16 cellular contexts compared by ENCODE assay signal in the genomic region with DNA sequence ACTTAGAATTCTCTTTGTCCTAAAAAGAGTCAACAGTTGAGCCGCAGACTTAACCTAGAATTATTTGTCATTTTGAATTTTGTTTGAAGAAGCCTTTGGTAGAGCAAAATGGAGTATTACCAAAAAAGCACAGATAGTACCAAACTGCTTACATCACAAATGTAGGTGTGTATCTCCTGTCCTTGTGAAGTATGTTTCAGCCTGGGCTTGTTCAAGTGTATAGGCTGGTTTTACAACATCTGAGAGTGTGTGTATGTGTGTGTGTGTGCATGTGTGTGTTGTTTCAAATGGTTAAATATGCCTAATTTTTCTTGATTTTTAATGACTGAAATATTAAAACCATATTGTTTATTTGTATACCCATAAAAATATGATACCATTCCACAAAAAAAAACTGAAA.
DNase-seq lines count a peak whose midpoint lies in the region; ATAC-seq, FAIRE-seq and TF ChIP-seq lines count a peak whose summit lies in the region.
"Had no signal": no experiment of that assay in that cellular context is flagged by ENCODE, and none has a peak within 500 bp of the region (broad histone marks: within the 10 kb centered on the region; RNA-seq: fewer than 3 reads in every experiment).

No MANE protein-coding gene starts in this region.

- CTCF ChIA-PET in A549 (lab: Yijun Ruan, JAX) (no interaction called here), MCF 10A (lab: Yijun Ruan, JAX) (no interaction called here)
- CTCF ChIA-PET in naive thymus-derived CD4-positive, alpha-beta T cell (lab: Charles Lee), result no interaction called here

- no peaks in the 10 kb centered on the region for H3K36me3 Mint-ChIP-seq in MCF 10A (ENCODE audit: insufficient read depth, unreplicated experiment)
- H3K36me3 Mint-ChIP-seq in naive thymus-derived CD4-positive, alpha-beta T cell, result peaks cover 0 to 4% (median 0%) of the 10 kb centered on the region in 5 donors
- H3K36me3 Mint-ChIP-seq: brain had no signal

- H3K27me3 ChIP-seq in naive thymus-derived CD4-positive, alpha-beta T cell (ENCODE audit: control insufficient read depth in 2 of 2, insufficient read depth in 2 of 2, low read length in 2 of 2), result no peaks in the 10 kb centered on the region
- H3K27me3 ChIP-seq in upper lobe of left lung, result no peaks in the 10 kb centered on the region
- H3K27me3 ChIP-seq: heart left ventricle had no signal

- H3K9me3 ChIP-seq in A549 (no peaks in the 10 kb centered on the region), upper lobe of left lung (no peaks in the 10 kb centered on the region)
- H3K9me3 ChIP-seq in naive thymus-derived CD4-positive, alpha-beta T cell (ENCODE audit: control insufficient read depth in 2 of 3, low read length in 3 of 3), result no peaks in the 10 kb centered on the region
- H3K9me3 ChIP-seq: heart left ventricle had no signal

- H3K36me3 ChIP-seq in naive thymus-derived CD4-positive, alpha-beta T cell (ENCODE audit: control insufficient read depth in 2 of 3, insufficient read depth in 3 of 3, low read length in 3 of 3), result no peaks in the 10 kb centered on the region
- no peaks in the 10 kb centered on the region for H3K36me3 ChIP-seq in upper lobe of left lung
- H3K36me3 ChIP-seq: heart left ventricle had no signal

- H3K4me3 ChIP-seq in A549 (no peak overlapping the region), upper lobe of left lung (no peak overlapping the region)
- H3K4me3 ChIP-seq in naive thymus-derived CD4-positive, alpha-beta T cell (ENCODE audit: low read length), result no peak overlapping the region
- H3K4me3 ChIP-seq: heart left ventricle had no signal

- H3K27me3 Mint-ChIP-seq in MCF 10A (ENCODE audit: insufficient read depth, unreplicated experiment), result peaks cover 7% of the 10 kb centered on the region
- H3K27me3 Mint-ChIP-seq in naive thymus-derived CD4-positive, alpha-beta T cell, result peaks cover 0 to 3% (median 0%) of the 10 kb centered on the region in 5 donors
- H3K27me3 Mint-ChIP-seq: activated naive CD4-positive, alpha-beta T cell treated with anti-CD3 and anti-CD28 coated beads, Interleukin-2, amount 50 U/mL, for 24 hours had no signal

- BruUV-seq in MCF 10A (replicated peaks; lab: Mats Ljungman, UMichigan), result no TSS peak

- TF ChIP-seq POLR2A in A549 (IDR thresholded peaks at IDR 0.05; ENCODE audit: low read length), result no peak
- TF ChIP-seq POLR2A in upper lobe of left lung (IDR thresholded peaks at IDR 0.05), result no peak

- H3K4me1 ChIP-seq in A549 (peaks cover 22% of the 10 kb centered on the region), upper lobe of left lung (peaks cover 8 to 25% (median 16%) of the 10 kb centered on the region in 4 donors)
- H3K4me1 ChIP-seq in naive thymus-derived CD4-positive, alpha-beta T cell (ENCODE audit: control insufficient read depth in 2 of 2, insufficient read depth in 2 of 2, low read length in 2 of 2), result peaks cover 5 to 20% of the 10 kb centered on the region in 2 donors

- intact Hi-C loops in MCF 10A (cut with micrococcal nuclease), result loop anchor here (1.0 kb wide), 1 partner anchor 35 kb away; no protein-coding TSS in a partner anchor
- intact Hi-C loops in naive thymus-derived CD4-positive, alpha-beta T cell (cut with micrococcal nuclease), result loop anchor here in 1 of 2 donors (1.0 kb wide), 1 partner anchor 8 kb away; no protein-coding TSS in a partner anchor

- DNase-seq in A549 (ENCODE audit: low read depth in 1 of 2, low spot score in 1 of 2), result no peak
- DNase-seq in NCI-H510A (lab: John Stamatoyannopoulos, UW), result peak; percentile 14
- peak; percentile 3 for DNase-seq in MCF 10A (ENCODE audit: unreplicated experiment)
- DNase-seq in naive thymus-derived CD4-positive, alpha-beta T cell, result peak in 1 of 9 donors; percentile 21
- DNase-seq in T-helper 1 cell, result no peak
- no peak for DNase-seq in AML-193 (lab: John Stamatoyannopoulos, UW)
- DNase-seq in GM20000 (ENCODE audit: low spot score), result no peak
- no peak for DNase-seq in upper lobe of left lung

- peak overlapping the region; percentile 2 for H3K27ac Mint-ChIP-seq in MCF 10A (ENCODE audit: low read depth, unreplicated experiment)
- peak overlapping the region in 1 of 9 donors; percentile 7 for H3K27ac Mint-ChIP-seq in naive thymus-derived CD4-positive, alpha-beta T cell
- H3K27ac Mint-ChIP-seq: dendritic cell treated with granulocyte-macrophage colony-stimulating factor and Interleukin-4, amounts not matched to agents 40 ng/mL and 50 ng/mL, for 4 days had no signal

- POLR2A ChIA-PET in A549 (lab: Yijun Ruan, JAX) (interaction anchor here (0.6 to 1.1 kb wide), 2 partner anchors 34 to 459 kb away, joined by 3 to 4 read pairs; no protein-coding TSS in a partner anchor), MCF 10A (lab: Yijun Ruan, JAX) (interaction anchor here (0.7 to 2.3 kb wide), 5 partner anchors 30 to 65 kb away, joined by 3 to 15 read pairs (median 4); no protein-coding TSS in a partner anchor)
- POLR2A ChIA-PET in naive thymus-derived CD4-positive, alpha-beta T cell (lab: Charles Lee), result interaction anchor here (0.5 to 1.5 kb wide), 4 partner anchors 10 to 448 kb away, joined by 3 to 4 read pairs (median 3); no protein-coding TSS in a partner anchor

- H3K4me1 Mint-ChIP-seq in MCF 10A (ENCODE audit: insufficient read depth, unreplicated experiment), result peaks cover 18% of the 10 kb centered on the region
- peaks cover 8 to 35% (median 30%) of the 10 kb centered on the region in 7 donors for H3K4me1 Mint-ChIP-seq in naive thymus-derived CD4-positive, alpha-beta T cell

- WGBS in A549 (ENCODE audit: missing lambda C conversion rate), result 93% methylated on average over 1 of the region's 1 CpG
- 83 to 90% methylated on average over 1 of the region's 1 CpG for WGBS in upper lobe of left lung, 2 donors

- no peak for TF ChIP-seq RAD21 in A549 (conservative IDR thresholded peaks at IDR 0.05 in 1 of 2, IDR thresholded peaks at IDR 0.05 in 1 of 2)

- H3K4me3 Mint-ChIP-seq in MCF 10A (ENCODE audit: unreplicated experiment), result no peak overlapping the region
- H3K4me3 Mint-ChIP-seq in naive thymus-derived CD4-positive, alpha-beta T cell, result peak overlapping the region in 4 of 10 donors; percentile 2 to 76 (median 66)
- H3K4me3 Mint-ChIP-seq: dendritic cell treated with granulocyte-macrophage colony-stimulating factor and Interleukin-4, amounts not matched to agents 40 ng/mL and 50 ng/mL, for 4 days; neural crest cell; stimulated activated naive CD8-positive, alpha-beta T cell treated with anti-CD3 and anti-CD28 coated beads, Interleukin-15, Interleukin-2, amounts not matched to agents 100 ng/mL and 50 ng/mL, for 24 hours had no signal

- TF ChIP-seq EP300 in A549 (IDR thresholded peaks at IDR 0.05), result no peak
- no peak for TF ChIP-seq EP300 in upper lobe of left lung (IDR thresholded peaks at IDR 0.05)

- ATAC-seq in A549 (peak; percentile 50 to 55; a peak in 3 of 6 replicates), upper lobe of left lung (ENCODE audit: low FRiP score in 2 of 2) (no peak)
- ATAC-seq in naive thymus-derived CD4-positive, alpha-beta T cell, result peak; percentile 31

- no peak for FAIRE-seq in A549 (lab: Jason Lieb, UNC)
- FAIRE-seq: GM12891 had no signal

- H3K27ac ChIP-seq in A549, result peak overlapping the region; percentile 12 to 70; a peak in 4 of 6 replicates
- H3K27ac ChIP-seq in naive thymus-derived CD4-positive, alpha-beta T cell (ENCODE audit: low read depth, low read length), result no peak overlapping the region
- H3K27ac ChIP-seq in upper lobe of left lung, result no peak overlapping the region

- H3K9me3 Mint-ChIP-seq in MCF 10A (ENCODE audit: unreplicated experiment), result no peaks in the 10 kb centered on the region
- peaks cover 0 to 2% (median 0%) of the 10 kb centered on the region in 11 donors for H3K9me3 Mint-ChIP-seq in naive thymus-derived CD4-positive, alpha-beta T cell
- H3K9me3 Mint-ChIP-seq: activated naive CD4-positive, alpha-beta T cell treated with anti-CD3 and anti-CD28 coated beads, Interleukin-2, amount 50 U/mL, for 24 hours; brain; dendritic cell treated with granulocyte-macrophage colony-stimulating factor and Interleukin-4, amounts not matched to agents 40 ng/mL and 50 ng/mL, for 4 days; HFFc6; neural crest cell; stimulated activated naive CD8-positive, alpha-beta T cell treated with anti-CD3 and anti-CD28 coated beads, Interleukin-15, Interleukin-2, amounts not matched to agents 100 ng/mL and 50 ng/mL, for 24 hours had no signal

- H3K4me2 ChIP-seq in A549, result peak overlapping the region; percentile 57

- TF ChIP-seq CTCF in A549 (IDR thresholded peaks at IDR 0.05) (no peak), MCF 10A (IDR thresholded peaks at IDR 0.05; ENCODE audit: unreplicated experiment) (no peak), GM20000 (IDR thresholded peaks at IDR 0.05; ENCODE audit: extremely low read depth, missing control alignments) (no peak), upper lobe of left lung (IDR thresholded peaks at IDR 0.05) (no peak)

TF ChIP-seq in A549, 52 proteins besides CTCF, POLR2A, EP300 and RAD21:
- TF ChIP-seq, protein P1, sequence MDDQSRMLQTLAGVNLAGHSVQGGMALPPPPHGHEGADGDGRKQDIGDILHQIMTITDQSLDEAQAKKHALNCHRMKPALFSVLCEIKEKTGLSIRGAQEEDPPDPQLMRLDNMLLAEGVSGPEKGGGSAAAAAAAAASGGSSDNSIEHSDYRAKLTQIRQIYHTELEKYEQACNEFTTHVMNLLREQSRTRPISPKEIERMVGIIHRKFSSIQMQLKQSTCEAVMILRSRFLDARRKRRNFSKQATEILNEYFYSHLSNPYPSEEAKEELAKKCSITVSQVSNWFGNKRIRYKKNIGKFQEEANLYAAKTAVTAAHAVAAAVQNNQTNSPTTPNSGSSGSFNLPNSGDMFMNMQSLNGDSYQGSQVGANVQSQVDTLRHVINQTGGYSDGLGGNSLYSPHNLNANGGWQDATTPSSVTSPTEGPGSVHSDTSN (IDR thresholded peaks at IDR 0.05), result no peak
- TF ChIP-seq ATOH8 (CRISPR knock-in tag; IDR thresholded peaks at IDR 0.05; ENCODE audit: low read depth) (no peak), TFCP2L1 (CRISPR knock-in tag; IDR thresholded peaks at IDR 0.05) (no peak), ZFP36 (IDR thresholded peaks at IDR 0.05; ENCODE audit: borderline replicate concordance, partially characterized antibody) (no peak), CEBPB (IDR thresholded peaks at IDR 0.05) (no peak), EHF (CRISPR knock-in tag; IDR thresholded peaks at IDR 0.05) (no peak), BHLHE40 (IDR thresholded peaks at IDR 0.05; ENCODE audit: low read depth, low read length) (no peak), HDAC2 (IDR thresholded peaks at IDR 0.05) (no peak)

Comparison
In these comparisons a context has a peak if more than half of its experiments do, and no peak if none do; other contexts are left out.
1. ATAC-seq: peak in A549 (2 of 2) and naive thymus-derived CD4-positive, alpha-beta T cell (single experiment); none in upper lobe of left lung (0 of 2).
2. DNase-seq: peak in NCI-H510A (single experiment) and MCF 10A (single experiment); none in A549 (0 of 2), T-helper 1 cell (0 of 5), AML-193 (0 of 2), GM20000 (single experiment) and upper lobe of left lung (0 of 2).
3. H3K27ac ChIP-seq: peak in A549 (2 of 2); none in naive thymus-derived CD4-positive, alpha-beta T cell (single experiment) and upper lobe of left lung (0 of 4).